ENCODE assay signal across 1 cellular context in the genomic region with DNA sequence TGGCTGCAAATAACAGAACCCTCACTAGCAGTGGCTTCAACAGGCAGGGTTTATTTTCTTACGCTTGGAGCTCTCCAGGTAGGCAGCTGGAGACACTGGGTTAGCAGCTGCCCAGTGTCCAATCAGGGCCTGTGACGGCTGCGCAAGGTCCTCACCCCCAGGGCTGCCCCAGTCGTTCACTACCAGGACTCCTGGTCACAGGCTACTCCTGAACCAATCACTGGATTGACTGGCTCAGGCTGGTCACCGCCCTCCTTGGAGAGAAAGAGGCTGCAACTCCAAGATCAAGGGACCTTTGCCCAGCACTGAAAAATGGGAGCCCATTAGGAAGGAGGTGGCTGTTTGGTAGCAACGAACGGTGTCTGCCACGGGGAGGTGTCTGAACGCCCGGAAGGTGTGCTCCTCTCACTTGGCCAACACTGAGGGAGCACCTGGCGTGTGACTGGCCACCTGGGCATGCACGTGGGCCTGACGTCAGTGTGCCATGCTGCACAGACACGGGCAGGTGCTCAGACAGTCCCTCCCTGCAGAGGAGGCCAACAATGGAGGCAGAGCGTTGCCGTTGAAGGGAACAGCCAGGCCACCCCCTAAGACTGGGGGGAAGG.
TF ChIP-seq lines count a peak whose summit lies in the region.

No MANE protein-coding gene starts in this region.

TF ChIP-seq in HepG2, 621 proteins besides CTCF, POLR2A, EP300 and RAD21 (continued from another document and continues in another):
- TF ChIP-seq ZNF563 (CRISPR knock-in tag; IDR thresholded peaks at IDR 0.05) (no peak), KDM1A (CRISPR knock-in tag; IDR thresholded peaks at IDR 0.05) (no peak), ARHGAP35 (CRISPR knock-in tag; IDR thresholded peaks at IDR 0.05; ENCODE audit: borderline replicate concordance) (no peak), MTF2 (CRISPR knock-in tag; IDR thresholded peaks at IDR 0.05; ENCODE audit: borderline replicate concordance) (no peak), MIXL1 (CRISPR knock-in tag; IDR thresholded peaks at IDR 0.05) (no peak), ZNF468 (CRISPR knock-in tag; IDR thresholded peaks at IDR 0.05) (no peak), GZF1 (CRISPR knock-in tag; IDR thresholded peaks at IDR 0.05) (no peak), GABPB1 (CRISPR knock-in tag; IDR thresholded peaks at IDR 0.05) (no peak; the same call in 1 of the 2 replicates), KLF12 (CRISPR knock-in tag; IDR thresholded peaks at IDR 0.05; ENCODE audit: borderline replicate concordance) (no peak), NFYC (CRISPR knock-in tag; IDR thresholded peaks at IDR 0.05) (peak; percentile 63), ZMAT3 (CRISPR knock-in tag; conservative IDR thresholded peaks at IDR 0.05) (no peak; the same call in 1 of the 2 replicates), HDAC1 (CRISPR knock-in tag; IDR thresholded peaks at IDR 0.05) (peak; percentile 19; the same call in 1 of the 2 replicates), SOX5 (CRISPR knock-in tag; IDR thresholded peaks at IDR 0.05; ENCODE audit: borderline replicate concordance) (no peak), TAF1 (CRISPR knock-in tag; IDR thresholded peaks at IDR 0.05) (peak; percentile 42), MAFG (CRISPR knock-in tag; IDR thresholded peaks at IDR 0.05) (no peak), TMF1 (CRISPR knock-in tag; IDR thresholded peaks at IDR 0.05; ENCODE audit: low read depth) (no peak)
- TF ChIP-seq, protein P1, sequence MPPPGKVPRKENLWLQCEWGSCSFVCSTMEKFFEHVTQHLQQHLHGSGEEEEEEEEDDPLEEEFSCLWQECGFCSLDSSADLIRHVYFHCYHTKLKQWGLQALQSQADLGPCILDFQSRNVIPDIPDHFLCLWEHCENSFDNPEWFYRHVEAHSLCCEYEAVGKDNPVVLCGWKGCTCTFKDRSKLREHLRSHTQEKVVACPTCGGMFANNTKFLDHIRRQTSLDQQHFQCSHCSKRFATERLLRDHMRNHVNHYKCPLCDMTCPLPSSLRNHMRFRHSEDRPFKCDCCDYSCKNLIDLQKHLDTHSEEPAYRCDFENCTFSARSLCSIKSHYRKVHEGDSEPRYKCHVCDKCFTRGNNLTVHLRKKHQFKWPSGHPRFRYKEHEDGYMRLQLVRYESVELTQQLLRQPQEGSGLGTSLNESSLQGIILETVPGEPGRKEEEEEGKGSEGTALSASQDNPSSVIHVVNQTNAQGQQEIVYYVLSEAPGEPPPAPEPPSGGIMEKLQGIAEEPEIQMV (CRISPR knock-in tag; IDR thresholded peaks at IDR 0.05; ENCODE audit: low read depth), result no peak
- TF ChIP-seq, protein P2, sequence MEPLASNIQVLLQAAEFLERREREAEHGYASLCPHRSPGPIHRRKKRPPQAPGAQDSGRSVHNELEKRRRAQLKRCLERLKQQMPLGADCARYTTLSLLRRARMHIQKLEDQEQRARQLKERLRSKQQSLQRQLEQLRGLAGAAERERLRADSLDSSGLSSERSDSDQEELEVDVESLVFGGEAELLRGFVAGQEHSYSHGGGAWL (CRISPR knock-in tag; IDR thresholded peaks at IDR 0.05), result no peak
- TF ChIP-seq, protein P3, sequence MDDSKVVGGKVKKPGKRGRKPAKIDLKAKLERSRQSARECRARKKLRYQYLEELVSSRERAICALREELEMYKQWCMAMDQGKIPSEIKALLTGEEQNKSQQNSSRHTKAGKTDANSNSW (CRISPR knock-in tag; IDR thresholded peaks at IDR 0.05; ENCODE audit: borderline replicate concordance), result no peak
- TF ChIP-seq, protein P4, sequence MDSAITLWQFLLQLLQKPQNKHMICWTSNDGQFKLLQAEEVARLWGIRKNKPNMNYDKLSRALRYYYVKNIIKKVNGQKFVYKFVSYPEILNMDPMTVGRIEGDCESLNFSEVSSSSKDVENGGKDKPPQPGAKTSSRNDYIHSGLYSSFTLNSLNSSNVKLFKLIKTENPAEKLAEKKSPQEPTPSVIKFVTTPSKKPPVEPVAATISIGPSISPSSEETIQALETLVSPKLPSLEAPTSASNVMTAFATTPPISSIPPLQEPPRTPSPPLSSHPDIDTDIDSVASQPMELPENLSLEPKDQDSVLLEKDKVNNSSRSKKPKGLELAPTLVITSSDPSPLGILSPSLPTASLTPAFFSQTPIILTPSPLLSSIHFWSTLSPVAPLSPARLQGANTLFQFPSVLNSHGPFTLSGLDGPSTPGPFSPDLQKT (CRISPR knock-in tag; IDR thresholded peaks at IDR 0.05; ENCODE audit: borderline replicate concordance), result no peak
- TF ChIP-seq, protein P5, sequence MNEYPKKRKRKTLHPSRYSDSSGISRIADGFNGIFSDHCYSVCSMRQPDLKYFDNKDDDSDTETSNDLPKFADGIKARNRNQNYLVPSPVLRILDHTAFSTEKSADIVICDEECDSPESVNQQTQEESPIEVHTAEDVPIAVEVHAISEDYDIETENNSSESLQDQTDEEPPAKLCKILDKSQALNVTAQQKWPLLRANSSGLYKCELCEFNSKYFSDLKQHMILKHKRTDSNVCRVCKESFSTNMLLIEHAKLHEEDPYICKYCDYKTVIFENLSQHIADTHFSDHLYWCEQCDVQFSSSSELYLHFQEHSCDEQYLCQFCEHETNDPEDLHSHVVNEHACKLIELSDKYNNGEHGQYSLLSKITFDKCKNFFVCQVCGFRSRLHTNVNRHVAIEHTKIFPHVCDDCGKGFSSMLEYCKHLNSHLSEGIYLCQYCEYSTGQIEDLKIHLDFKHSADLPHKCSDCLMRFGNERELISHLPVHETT (CRISPR knock-in tag; conservative IDR thresholded peaks at IDR 0.05), result no peak
- TF ChIP-seq, protein P6, sequence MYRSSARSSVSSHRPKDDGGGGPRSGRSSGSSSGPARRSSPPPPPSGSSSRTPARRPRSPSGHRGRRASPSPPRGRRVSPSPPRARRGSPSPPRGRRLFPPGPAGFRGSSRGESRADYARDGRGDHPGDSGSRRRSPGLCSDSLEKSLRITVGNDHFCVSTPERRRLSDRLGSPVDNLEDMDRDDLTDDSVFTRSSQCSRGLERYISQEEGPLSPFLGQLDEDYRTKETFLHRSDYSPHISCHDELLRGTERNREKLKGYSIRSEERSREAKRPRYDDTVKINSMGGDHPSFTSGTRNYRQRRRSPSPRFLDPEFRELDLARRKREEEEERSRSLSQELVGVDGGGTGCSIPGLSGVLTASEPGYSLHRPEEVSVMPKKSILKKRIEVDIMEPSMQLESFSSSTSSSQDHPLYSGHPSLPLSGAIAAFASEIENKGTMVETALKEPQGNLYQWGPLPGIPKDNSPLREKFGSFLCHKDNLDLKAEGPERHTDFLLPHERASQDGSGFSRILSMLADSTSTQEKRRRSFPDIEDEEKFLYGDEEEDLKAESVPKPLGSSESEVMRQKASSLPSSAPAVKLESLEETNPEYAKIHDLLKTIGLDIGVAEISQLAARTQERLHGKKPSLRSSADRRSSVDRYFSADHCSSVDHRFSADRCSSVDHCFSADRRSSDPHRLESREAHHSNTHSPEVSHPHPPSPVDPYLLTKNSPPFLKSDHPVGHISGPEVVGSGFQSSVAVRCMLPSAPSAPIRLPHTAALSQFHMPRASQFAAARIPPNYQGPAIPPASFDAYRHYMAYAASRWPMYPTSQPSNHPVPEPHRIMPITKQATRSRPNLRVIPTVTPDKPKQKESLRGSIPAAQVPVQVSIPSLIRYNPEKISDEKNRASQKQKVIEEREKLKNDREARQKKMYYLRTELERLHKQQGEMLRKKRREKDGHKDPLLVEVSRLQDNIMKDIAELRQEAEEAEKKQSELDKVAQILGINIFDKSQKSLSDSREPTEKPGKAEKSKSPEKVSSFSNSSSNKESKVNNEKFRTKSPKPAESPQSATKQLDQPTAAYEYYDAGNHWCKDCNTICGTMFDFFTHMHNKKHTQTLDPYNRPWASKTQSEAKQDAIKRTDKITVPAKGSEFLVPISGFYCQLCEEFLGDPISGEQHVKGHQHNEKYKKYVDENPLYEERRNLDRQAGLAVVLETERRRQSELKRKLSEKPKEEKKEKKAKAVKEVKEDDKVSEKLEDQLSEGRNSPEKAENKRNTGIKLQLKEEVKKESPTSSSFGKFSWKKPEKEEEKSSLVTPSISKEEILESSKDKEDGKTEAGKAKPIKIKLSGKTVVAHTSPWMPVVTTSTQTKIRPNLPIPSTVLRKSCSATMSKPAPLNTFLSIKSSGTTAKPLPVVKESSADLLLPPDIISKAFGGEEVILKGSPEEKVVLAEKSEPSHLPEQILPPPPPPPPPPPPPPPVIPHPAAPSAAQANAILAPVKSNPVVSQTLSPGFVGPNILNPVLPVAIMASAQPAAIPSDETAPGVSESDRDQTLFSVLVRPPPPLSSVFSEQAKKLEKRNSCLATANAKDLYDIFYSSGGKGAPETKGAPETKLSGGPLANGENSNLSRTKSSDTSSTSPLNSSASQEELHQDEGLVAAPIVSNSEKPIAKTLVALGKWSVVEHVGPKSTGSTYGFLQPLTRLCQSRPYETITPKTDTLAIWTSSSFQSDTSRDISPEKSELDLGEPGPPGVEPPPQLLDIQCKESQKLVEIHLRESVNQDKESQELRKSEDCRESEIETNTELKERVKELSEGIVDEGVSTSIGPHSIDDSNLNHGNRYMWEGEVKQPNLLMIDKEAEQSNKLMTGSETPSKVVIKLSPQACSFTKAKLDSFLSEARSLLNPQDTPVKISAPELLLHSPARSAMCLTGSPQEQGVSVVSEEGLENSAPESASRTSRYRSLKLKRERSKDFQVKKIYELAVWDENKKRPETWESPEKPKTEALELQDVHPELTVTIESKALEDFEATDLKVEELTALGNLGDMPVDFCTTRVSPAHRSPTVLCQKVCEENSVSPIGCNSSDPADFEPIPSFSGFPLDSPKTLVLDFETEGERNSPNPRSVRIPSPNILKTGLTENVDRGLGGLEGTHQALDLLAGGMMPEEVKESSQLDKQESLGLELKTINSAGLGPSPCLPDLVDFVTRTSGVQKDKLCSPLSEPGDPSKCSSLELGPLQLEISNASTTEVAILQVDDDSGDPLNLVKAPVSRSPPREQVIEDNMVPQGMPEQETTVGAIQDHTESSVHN (CRISPR knock-in tag; IDR thresholded peaks at IDR 0.05), result no peak
- TF ChIP-seq, protein P7, sequence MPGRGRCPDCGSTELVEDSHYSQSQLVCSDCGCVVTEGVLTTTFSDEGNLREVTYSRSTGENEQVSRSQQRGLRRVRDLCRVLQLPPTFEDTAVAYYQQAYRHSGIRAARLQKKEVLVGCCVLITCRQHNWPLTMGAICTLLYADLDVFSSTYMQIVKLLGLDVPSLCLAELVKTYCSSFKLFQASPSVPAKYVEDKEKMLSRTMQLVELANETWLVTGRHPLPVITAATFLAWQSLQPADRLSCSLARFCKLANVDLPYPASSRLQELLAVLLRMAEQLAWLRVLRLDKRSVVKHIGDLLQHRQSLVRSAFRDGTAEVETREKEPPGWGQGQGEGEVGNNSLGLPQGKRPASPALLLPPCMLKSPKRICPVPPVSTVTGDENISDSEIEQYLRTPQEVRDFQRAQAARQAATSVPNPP (CRISPR knock-in tag; IDR thresholded peaks at IDR 0.05), result no peak
- TF ChIP-seq, protein P8, sequence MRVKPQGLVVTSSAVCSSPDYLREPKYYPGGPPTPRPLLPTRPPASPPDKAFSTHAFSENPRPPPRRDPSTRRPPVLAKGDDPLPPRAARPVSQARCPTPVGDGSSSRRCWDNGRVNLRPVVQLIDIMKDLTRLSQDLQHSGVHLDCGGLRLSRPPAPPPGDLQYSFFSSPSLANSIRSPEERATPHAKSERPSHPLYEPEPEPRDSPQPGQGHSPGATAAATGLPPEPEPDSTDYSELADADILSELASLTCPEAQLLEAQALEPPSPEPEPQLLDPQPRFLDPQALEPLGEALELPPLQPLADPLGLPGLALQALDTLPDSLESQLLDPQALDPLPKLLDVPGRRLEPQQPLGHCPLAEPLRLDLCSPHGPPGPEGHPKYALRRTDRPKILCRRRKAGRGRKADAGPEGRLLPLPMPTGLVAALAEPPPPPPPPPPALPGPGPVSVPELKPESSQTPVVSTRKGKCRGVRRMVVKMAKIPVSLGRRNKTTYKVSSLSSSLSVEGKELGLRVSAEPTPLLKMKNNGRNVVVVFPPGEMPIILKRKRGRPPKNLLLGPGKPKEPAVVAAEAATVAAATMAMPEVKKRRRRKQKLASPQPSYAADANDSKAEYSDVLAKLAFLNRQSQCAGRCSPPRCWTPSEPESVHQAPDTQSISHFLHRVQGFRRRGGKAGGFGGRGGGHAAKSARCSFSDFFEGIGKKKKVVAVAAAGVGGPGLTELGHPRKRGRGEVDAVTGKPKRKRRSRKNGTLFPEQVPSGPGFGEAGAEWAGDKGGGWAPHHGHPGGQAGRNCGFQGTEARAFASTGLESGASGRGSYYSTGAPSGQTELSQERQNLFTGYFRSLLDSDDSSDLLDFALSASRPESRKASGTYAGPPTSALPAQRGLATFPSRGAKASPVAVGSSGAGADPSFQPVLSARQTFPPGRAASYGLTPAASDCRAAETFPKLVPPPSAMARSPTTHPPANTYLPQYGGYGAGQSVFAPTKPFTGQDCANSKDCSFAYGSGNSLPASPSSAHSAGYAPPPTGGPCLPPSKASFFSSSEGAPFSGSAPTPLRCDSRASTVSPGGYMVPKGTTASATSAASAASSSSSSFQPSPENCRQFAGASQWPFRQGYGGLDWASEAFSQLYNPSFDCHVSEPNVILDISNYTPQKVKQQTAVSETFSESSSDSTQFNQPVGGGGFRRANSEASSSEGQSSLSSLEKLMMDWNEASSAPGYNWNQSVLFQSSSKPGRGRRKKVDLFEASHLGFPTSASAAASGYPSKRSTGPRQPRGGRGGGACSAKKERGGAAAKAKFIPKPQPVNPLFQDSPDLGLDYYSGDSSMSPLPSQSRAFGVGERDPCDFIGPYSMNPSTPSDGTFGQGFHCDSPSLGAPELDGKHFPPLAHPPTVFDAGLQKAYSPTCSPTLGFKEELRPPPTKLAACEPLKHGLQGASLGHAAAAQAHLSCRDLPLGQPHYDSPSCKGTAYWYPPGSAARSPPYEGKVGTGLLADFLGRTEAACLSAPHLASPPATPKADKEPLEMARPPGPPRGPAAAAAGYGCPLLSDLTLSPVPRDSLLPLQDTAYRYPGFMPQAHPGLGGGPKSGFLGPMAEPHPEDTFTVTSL (CRISPR knock-in tag; IDR thresholded peaks at IDR 0.05; ENCODE audit: borderline replicate concordance), result no peak
- TF ChIP-seq, protein P9, sequence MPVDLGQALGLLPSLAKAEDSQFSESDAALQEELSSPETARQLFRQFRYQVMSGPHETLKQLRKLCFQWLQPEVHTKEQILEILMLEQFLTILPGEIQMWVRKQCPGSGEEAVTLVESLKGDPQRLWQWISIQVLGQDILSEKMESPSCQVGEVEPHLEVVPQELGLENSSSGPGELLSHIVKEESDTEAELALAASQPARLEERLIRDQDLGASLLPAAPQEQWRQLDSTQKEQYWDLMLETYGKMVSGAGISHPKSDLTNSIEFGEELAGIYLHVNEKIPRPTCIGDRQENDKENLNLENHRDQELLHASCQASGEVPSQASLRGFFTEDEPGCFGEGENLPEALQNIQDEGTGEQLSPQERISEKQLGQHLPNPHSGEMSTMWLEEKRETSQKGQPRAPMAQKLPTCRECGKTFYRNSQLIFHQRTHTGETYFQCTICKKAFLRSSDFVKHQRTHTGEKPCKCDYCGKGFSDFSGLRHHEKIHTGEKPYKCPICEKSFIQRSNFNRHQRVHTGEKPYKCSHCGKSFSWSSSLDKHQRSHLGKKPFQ (CRISPR knock-in tag; IDR thresholded peaks at IDR 0.05; ENCODE audit: insufficient replicate concordance), result no peak
- TF ChIP-seq, protein P10, sequence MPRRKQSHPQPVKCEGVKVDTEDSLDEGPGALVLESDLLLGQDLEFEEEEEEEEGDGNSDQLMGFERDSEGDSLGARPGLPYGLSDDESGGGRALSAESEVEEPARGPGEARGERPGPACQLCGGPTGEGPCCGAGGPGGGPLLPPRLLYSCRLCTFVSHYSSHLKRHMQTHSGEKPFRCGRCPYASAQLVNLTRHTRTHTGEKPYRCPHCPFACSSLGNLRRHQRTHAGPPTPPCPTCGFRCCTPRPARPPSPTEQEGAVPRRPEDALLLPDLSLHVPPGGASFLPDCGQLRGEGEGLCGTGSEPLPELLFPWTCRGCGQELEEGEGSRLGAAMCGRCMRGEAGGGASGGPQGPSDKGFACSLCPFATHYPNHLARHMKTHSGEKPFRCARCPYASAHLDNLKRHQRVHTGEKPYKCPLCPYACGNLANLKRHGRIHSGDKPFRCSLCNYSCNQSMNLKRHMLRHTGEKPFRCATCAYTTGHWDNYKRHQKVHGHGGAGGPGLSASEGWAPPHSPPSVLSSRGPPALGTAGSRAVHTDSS (CRISPR knock-in tag; conservative IDR thresholded peaks at IDR 0.05), result no peak
